Comparison of ENCODE assay signal across 8 cellular contexts in genomic region chr1:40531381-40532061, GRCh38. TPM values are rescaled to one million over a fixed set of nuclear protein-coding genes. Genes with fewer than 3 reads are reported as not detected.
DNase-seq lines count a peak whose midpoint lies in the region; ATAC-seq and TF ChIP-seq lines count a peak whose summit lies in the region.

Gene ZNF684, plus strand, starts transcription at chr1:40531637. Its CDS starts 1,530 bp downstream, at chr1:40533167.

- H3K27ac ChIP-seq in AG04450 (ENCODE audit: low read depth, low read length) (peak within 1 kb of the TSS; percentile 77), spleen (peak within 1 kb of the TSS; percentile 76 to 91 (median 88))

- intact Hi-C loops in spleen (cut with DNase I; ENCODE audit: low total_unique reads) = no loop called here

- TF ChIP-seq POLR2A in spleen (IDR thresholded peaks at IDR 0.05) = peak in 1 of 3 donors; percentile 17

- ATAC-seq in GM18907 (IDR thresholded peaks at IDR 0.05; ENCODE audit: unreplicated experiment) = peak; percentile 95
- peak; percentile 91 for ATAC-seq in HG03139 (IDR thresholded peaks at IDR 0.05; ENCODE audit: unreplicated experiment)

- H3K9me3 ChIP-seq in AG04450 (ENCODE audit: control insufficient read depth, insufficient read depth, low read length) = no peaks in the 10 kb centered on the region
- peaks cover 0 to 7% (median 0%) of the 10 kb centered on the region in 8 donors for H3K9me3 ChIP-seq in spleen

- DNase-seq in AG04450 (ENCODE audit: low read depth, low spot score) = peak; percentile 85
- peak; percentile 95 for DNase-seq in NCI-H2227 (lab: John Stamatoyannopoulos, UW; ENCODE audit: unreplicated experiment)
- peak; percentile 95 to 96 for DNase-seq in cardiac fibroblast (ENCODE audit: low read depth in 2 of 2)
- DNase-seq in iris pigment epithelial cell (ENCODE audit: low read depth) = peak; percentile 98
- DNase-seq in spleen = peak; percentile 95

- 0 to 1% (median 0%) methylated on average over 19 to 35 of the region's 35 CpGs for WGBS in spleen, 5 donors

- H3K27me3 ChIP-seq in AG04450 (ENCODE audit: control insufficient read depth, insufficient read depth, low read length) = no peaks in the 10 kb centered on the region
- H3K27me3 ChIP-seq in spleen (replicated peaks in 1 of 7) = no peaks in the 10 kb centered on the region

- TF ChIP-seq CTCF in AG04450 (IDR thresholded peaks at IDR 0.05; ENCODE audit: low read depth, low read length) = no peak
- no peak for TF ChIP-seq CTCF in WI38 (IDR thresholded peaks at IDR 0.05; ENCODE audit: low read depth, low read length)
- TF ChIP-seq CTCF in cardiac fibroblast (IDR thresholded peaks at IDR 0.05; ENCODE audit: low read depth, low read length) = no peak
- TF ChIP-seq CTCF in spleen (IDR thresholded peaks at IDR 0.05 in 8 of 11, conservative IDR thresholded peaks at IDR 0.05 in 3 of 11) = peak in 2 of 11 experiments; percentile 12 to 13

- CTCF ChIA-PET in AG04450 (lab: Charles Lee) = interaction anchor here (0.6 to 2.2 kb wide), 12 partner anchors 16 to 421 kb away, joined by 3 to 12 read pairs (median 4); partner anchors contain the start of genes EXO5 and SMAP2

- H3K36me3 ChIP-seq in spleen = peaks cover 0 to 9% (median 0%) of the 10 kb centered on the region in 6 donors

- peaks cover 9 to 29% (median 20%) of the 10 kb centered on the region in 6 donors for H3K4me1 ChIP-seq in spleen

- peak within 1 kb of the TSS; percentile 89 for H3K4me3 ChIP-seq in AG04450 (ENCODE audit: low read depth, low read length)
- peak within 1 kb of the TSS; percentile 74 for H3K4me3 ChIP-seq in WI38 (ENCODE audit: low read depth, low read length)
- H3K4me3 ChIP-seq in cardiac fibroblast (replicated peaks in 1 of 2; ENCODE audit: low read depth in 2 of 2, low read length in 2 of 2) = peak within 1 kb of the TSS; percentile 77 to 84
- H3K4me3 ChIP-seq in spleen = peak within 1 kb of the TSS; percentile 54 to 78 (median 68)

- POLR2A ChIA-PET in AG04450 (lab: Yijun Ruan, JAX) = interaction anchor here (0.6 to 1.2 kb wide), 5 partner anchors 80 to 1711 kb away, joined by 3 to 6 read pairs (median 3); partner anchors contain the start of genes NFYC and ZFP69B

RNA-seq across cellular contexts. Expression of gene ZNF684, which starts in this region (rescaled TPM):
- 2.3 and 3.2 TPM in 2 replicates for polyA plus RNA-seq in AG04450 (2011; rRNA removed)
- 1.7 and 4.0 TPM in 2 replicates for polyA minus RNA-seq in AG04450 (2011; rRNA and poly(A)+ RNA removed)
- total RNA-seq in spleen = 1 to 10 TPM; 4.5 to 8.5 (median 5.2) TPM
- polyA plus RNA-seq in spleen = 1 to 10 TPM; 3.4 to 4.2 (median 4.1) TPM

Comparison
In these comparisons a context has a peak if more than half of its experiments do, and no peak if none do; other contexts are left out.
1. Peak in every context shown above with its lines: DNase-seq, ATAC-seq, H3K4me3 ChIP-seq and H3K27ac ChIP-seq.